7 cellular contexts compared by ENCODE assay signal in the genomic region with DNA sequence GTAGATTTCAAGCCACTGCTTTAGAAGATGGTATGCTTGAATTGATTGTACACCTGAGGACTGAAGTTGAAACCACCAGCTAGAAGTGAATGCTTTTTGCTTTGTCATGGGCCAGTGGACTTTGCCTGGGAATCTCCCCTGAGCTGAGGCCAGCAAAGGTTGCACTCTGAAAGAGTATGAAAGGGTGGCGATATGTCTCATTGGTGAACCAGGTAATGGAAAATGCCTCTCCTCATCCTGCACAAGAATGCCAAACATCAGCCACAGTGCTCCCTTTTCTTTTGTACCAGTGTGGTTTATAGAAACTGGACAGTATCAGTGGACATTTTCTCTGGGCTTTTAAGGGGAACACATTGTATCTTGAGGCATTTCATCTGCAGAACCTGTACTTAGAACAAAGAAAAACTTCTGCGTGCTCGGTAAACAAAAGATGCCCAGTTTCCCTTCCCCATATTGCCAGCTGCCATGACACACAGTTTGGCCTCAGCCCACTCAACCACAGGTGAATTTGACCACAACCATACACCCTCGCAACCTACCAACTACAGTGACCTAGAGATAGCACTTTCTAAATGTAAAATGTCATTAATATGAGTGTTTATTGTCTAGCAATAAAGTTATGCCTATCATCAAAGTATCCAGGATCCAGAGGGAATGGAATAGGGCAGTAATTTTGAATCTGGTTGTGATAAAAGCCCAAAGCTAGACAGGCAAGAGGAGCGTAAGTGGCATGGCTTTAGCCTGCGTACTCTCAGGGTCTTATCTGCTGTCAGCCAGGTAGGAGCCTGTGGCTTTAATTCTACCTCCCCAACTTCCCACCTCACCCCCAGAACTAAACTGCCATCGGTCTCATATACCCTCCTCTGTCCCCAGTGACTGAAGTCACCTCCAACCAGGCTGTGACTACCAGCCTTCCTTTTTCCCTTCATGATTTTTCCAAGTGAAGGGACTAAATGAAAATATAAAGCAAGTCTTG.
DNase-seq lines count a peak whose midpoint lies in the region; ATAC-seq and TF ChIP-seq lines count a peak whose summit lies in the region.

No MANE protein-coding gene starts in this region.

- no peaks in the 10 kb centered on the region for H3K27me3 ChIP-seq in transverse colon

- H3K27ac ChIP-seq in transverse colon, result peak overlapping the region in 2 of 4 donors; percentile 30 to 39

- TF ChIP-seq POLR2A in transverse colon (IDR thresholded peaks at IDR 0.05), result no peak

- intact Hi-C loops in transverse colon (cut with DNase I; ENCODE audit: low total_unique reads), result no loop called here

- no peaks in the 10 kb centered on the region for H3K4me1 Mint-ChIP-seq in activated T-cell treated with anti-CD3 and anti-CD28 coated beads, Interleukin-2, amount 50 U/mL, for 72 hours (ENCODE audit: low read depth)

- in situ Hi-C loops in transverse colon (cut with MboI; ENCODE audit: low pct_ligation_motif_present in 1 of 4, low pct_unique_long_range_greater_than_20kb in 1 of 4, low sequenced_read_pairs in 3 of 4), result no loop called here

- peak; percentile 56 for DNase-seq in GM19240 (ENCODE audit: insufficient read length, low spot score)
- DNase-seq in MV-4-11 (lab: John Stamatoyannopoulos, UW), result peak; percentile 79
- DNase-seq in transverse colon, result peak; percentile 50
- no peak for DNase-seq in UCSD-AML1 (lab: John Stamatoyannopoulos, UW; ENCODE audit: unreplicated experiment)
- DNase-seq in AG08395 (ENCODE audit: low spot score), result no peak
- DNase-seq in activated T-cell treated with anti-CD3 and anti-CD28 coated beads, Interleukin-2, amount 50 U/mL, for 72 hours, result no peak

- H3K9me3 ChIP-seq in transverse colon, result no peaks in the 10 kb centered on the region

- H3K9me3 Mint-ChIP-seq in activated T-cell treated with anti-CD3 and anti-CD28 coated beads, Interleukin-2, amount 50 U/mL, for 72 hours, result peaks cover 1 to 3% of the 10 kb centered on the region in 2 donors

- H3K4me1 ChIP-seq in transverse colon, result peaks cover 0 to 3% (median 0%) of the 10 kb centered on the region in 4 donors

- no peak for TF ChIP-seq CTCF in transverse colon (IDR thresholded peaks at IDR 0.05)

- no peaks in the 10 kb centered on the region for H3K36me3 Mint-ChIP-seq in activated T-cell treated with anti-CD3 and anti-CD28 coated beads, Interleukin-2, amount 50 U/mL, for 72 hours (ENCODE audit: insufficient read depth in 2 of 2)

- H3K27me3 Mint-ChIP-seq in activated T-cell treated with anti-CD3 and anti-CD28 coated beads, Interleukin-2, amount 50 U/mL, for 72 hours (ENCODE audit: low read depth), result no peaks in the 10 kb centered on the region

- 65 to 81% methylated on average over 5 to 7 of the region's 7 CpGs for WGBS in transverse colon (ENCODE audit: low coverage in 1 of 2), 2 donors

- H3K36me3 ChIP-seq in transverse colon, result no peaks in the 10 kb centered on the region

- no peak overlapping the region for H3K27ac Mint-ChIP-seq in activated T-cell treated with anti-CD3 and anti-CD28 coated beads, Interleukin-2, amount 50 U/mL, for 72 hours

- no peak for TF ChIP-seq EP300 in transverse colon (IDR thresholded peaks at IDR 0.05; ENCODE audit: low read depth)

- H3K4me3 Mint-ChIP-seq in activated T-cell treated with anti-CD3 and anti-CD28 coated beads, Interleukin-2, amount 50 U/mL, for 72 hours, result no peak overlapping the region

- no peak overlapping the region for H3K4me3 ChIP-seq in transverse colon

- ATAC-seq in HG02885 (IDR thresholded peaks at IDR 0.05; ENCODE audit: poor library complexity, unreplicated experiment), result peak; percentile 82
- ATAC-seq in activated T-cell treated with anti-CD3 and anti-CD28 coated beads, Interleukin-2, amount 50 U/mL, for 72 hours (replicated peaks in 1 of 2), result no peak

Comparison
In these comparisons a context has a peak if more than half of its experiments do, and no peak if none do; other contexts are left out.
1. DNase-seq: peak in GM19240 (single experiment), MV-4-11 (single experiment) and transverse colon (single experiment); none in UCSD-AML1 (single experiment), AG08395 (single experiment) and activated T-cell treated with anti-CD3 and anti-CD28 coated beads, Interleukin-2, amount 50 U/mL, for 72 hours (0 of 2).